Comparison of ENCODE assay signal across 8 cellular contexts in genomic region chr10:103598654-103599115, GRCh38.
DNase-seq lines count a peak whose midpoint lies in the region; ATAC-seq and TF ChIP-seq lines count a peak whose summit lies in the region.

No MANE protein-coding gene starts in this region.

- H3K36me3 ChIP-seq in A673 (ENCODE audit: insufficient read depth, low read length, poor library complexity, severe bottlenecking): peaks cover 10% of the 10 kb centered on the region
- peaks cover 16% of the 10 kb centered on the region for H3K36me3 ChIP-seq in right atrium auricular region

- H3K4me1 ChIP-seq in A673 (ENCODE audit: insufficient read depth, low read length, poor library complexity, severe bottlenecking) (no peaks in the 10 kb centered on the region), right atrium auricular region (peaks cover 0 to 7% of the 10 kb centered on the region in 2 donors)

- DNase-seq in A673 (ENCODE audit: low spot score) (peak; percentile 78), GM10248 (ENCODE audit: extremely low spot score) (peak; percentile 62), NCI-H2081 treated with DMSO at 0.1 percent for 48 hours (lab: John Stamatoyannopoulos, UW) (peak; percentile 13), amygdala (lab: John Stamatoyannopoulos, UW) (peak in 49 of 56 donors; percentile 17 to 83 (median 49)), right atrium auricular region (ENCODE audit: low spot score) (no peak), skeletal muscle cell (ENCODE audit: low read depth) (peak; percentile 31)
- no peak for DNase-seq in stimulated activated effector memory CD8-positive, alpha-beta T cell treated with anti-CD3 and anti-CD28 coated beads, Interleukin-12 subunit alpha, Interleukin-12 subunit beta, amount 100 ng/mL, for 72 hours (ENCODE audit: low spot score in 2 of 2)

- no peak overlapping the region for H3K27ac Mint-ChIP-seq in stimulated activated effector memory CD8-positive, alpha-beta T cell treated with anti-CD3 and anti-CD28 coated beads, Interleukin-12 subunit alpha, Interleukin-12 subunit beta, amount 100 ng/mL, for 72 hours

- CTCF ChIA-PET in A673 (lab: Charles Lee): interaction anchor here (0.5 to 1.4 kb wide), 3 partner anchors 15 to 296 kb away, joined by 4 to 7 read pairs (median 7); no protein-coding TSS in a partner anchor
- CTCF ChIA-PET in GM10248 (lab: Yijun Ruan, JAX): interaction anchor here (0.9 to 13.1 kb wide), 11 partner anchors 10 to 191 kb away, joined by 3 to 196 read pairs (median 3); partner anchors contain the start of gene NEURL1

- H3K4me1 Mint-ChIP-seq in stimulated activated effector memory CD8-positive, alpha-beta T cell treated with anti-CD3 and anti-CD28 coated beads, Interleukin-12 subunit alpha, Interleukin-12 subunit beta, amount 100 ng/mL, for 72 hours: no peaks in the 10 kb centered on the region

- H3K27ac ChIP-seq in A673 (ENCODE audit: low read depth, low read length, poor library complexity, severe bottlenecking) (no peak overlapping the region), right atrium auricular region (no peak overlapping the region)

- H3K9me3 ChIP-seq in A673 (ENCODE audit: low read depth, low read length, poor library complexity, severe bottlenecking) (no peaks in the 10 kb centered on the region), right atrium auricular region (no peaks in the 10 kb centered on the region)

- TF ChIP-seq CTCF in A673 (conservative IDR thresholded peaks at IDR 0.05; ENCODE audit: low read depth, low read length): peak; percentile 77
- peak; percentile 57 for TF ChIP-seq CTCF in GM10248 (IDR thresholded peaks at IDR 0.05; ENCODE audit: control extremely low read depth, extremely low read depth, low read depth, missing control alignments)
- TF ChIP-seq CTCF in right atrium auricular region (IDR thresholded peaks at IDR 0.05): peak; percentile 52 to 76

- ATAC-seq in HG02852 (IDR thresholded peaks at IDR 0.05; ENCODE audit: unreplicated experiment): no peak
- no peak for ATAC-seq in stimulated activated effector memory CD8-positive, alpha-beta T cell treated with anti-CD3 and anti-CD28 coated beads, Interleukin-12 subunit alpha, Interleukin-12 subunit beta, amount 100 ng/mL, for 72 hours

- H3K27me3 ChIP-seq in A673 (replicated peaks; ENCODE audit: insufficient read depth, low read depth, low read length, poor library complexity): no peaks in the 10 kb centered on the region
- H3K27me3 ChIP-seq in right atrium auricular region: no peaks in the 10 kb centered on the region

- POLR2A ChIA-PET in A673 (lab: Charles Lee; ENCODE audit: low non-redundant PET): no interaction called here
- POLR2A ChIA-PET in GM10248 (lab: Yijun Ruan, JAX): no interaction called here

- H3K4me3 Mint-ChIP-seq in stimulated activated effector memory CD8-positive, alpha-beta T cell treated with anti-CD3 and anti-CD28 coated beads, Interleukin-12 subunit alpha, Interleukin-12 subunit beta, amount 100 ng/mL, for 72 hours: no peak overlapping the region

- BruUV-seq in A673 (replicated peaks; lab: Mats Ljungman, UMichigan): no TSS peak

- H3K9me3 Mint-ChIP-seq in stimulated activated effector memory CD8-positive, alpha-beta T cell treated with anti-CD3 and anti-CD28 coated beads, Interleukin-12 subunit alpha, Interleukin-12 subunit beta, amount 100 ng/mL, for 72 hours: no peaks in the 10 kb centered on the region

- intact Hi-C loops in A673 (cut with micrococcal nuclease; ENCODE audit: unreplicated experiment): loop anchor here (2.0 to 10.0 kb wide), 4 partner anchors 88 to 606 kb away; no protein-coding TSS in a partner anchor

- H3K36me3 Mint-ChIP-seq in stimulated activated effector memory CD8-positive, alpha-beta T cell treated with anti-CD3 and anti-CD28 coated beads, Interleukin-12 subunit alpha, Interleukin-12 subunit beta, amount 100 ng/mL, for 72 hours: no peaks in the 10 kb centered on the region

- H3K4me3 ChIP-seq in A673 (ENCODE audit: low read depth, low read length, poor library complexity, severe bottlenecking) (no peak overlapping the region), right atrium auricular region (no peak overlapping the region), skeletal muscle cell (ENCODE audit: low read depth, low read length) (no peak overlapping the region)

Comparison
In these comparisons a context has a peak if more than half of its experiments do, and no peak if none do; other contexts are left out.
1. DNase-seq: peak in A673 (single experiment), GM10248 (single experiment), NCI-H2081 treated with DMSO at 0.1 percent for 48 hours (single experiment), amygdala (49 of 56) and skeletal muscle cell (single experiment); none in right atrium auricular region (single experiment) and stimulated activated effector memory CD8-positive, alpha-beta T cell treated with anti-CD3 and anti-CD28 coated beads, Interleukin-12 subunit alpha, Interleukin-12 subunit beta, amount 100 ng/mL, for 72 hours (0 of 2).
2. Peak in every context shown above with its lines, with median percentiles within 50 percentile points of each other: CTCF ChIP-seq.